2 cellular contexts compared by ENCODE assay signal in the genomic region with DNA sequence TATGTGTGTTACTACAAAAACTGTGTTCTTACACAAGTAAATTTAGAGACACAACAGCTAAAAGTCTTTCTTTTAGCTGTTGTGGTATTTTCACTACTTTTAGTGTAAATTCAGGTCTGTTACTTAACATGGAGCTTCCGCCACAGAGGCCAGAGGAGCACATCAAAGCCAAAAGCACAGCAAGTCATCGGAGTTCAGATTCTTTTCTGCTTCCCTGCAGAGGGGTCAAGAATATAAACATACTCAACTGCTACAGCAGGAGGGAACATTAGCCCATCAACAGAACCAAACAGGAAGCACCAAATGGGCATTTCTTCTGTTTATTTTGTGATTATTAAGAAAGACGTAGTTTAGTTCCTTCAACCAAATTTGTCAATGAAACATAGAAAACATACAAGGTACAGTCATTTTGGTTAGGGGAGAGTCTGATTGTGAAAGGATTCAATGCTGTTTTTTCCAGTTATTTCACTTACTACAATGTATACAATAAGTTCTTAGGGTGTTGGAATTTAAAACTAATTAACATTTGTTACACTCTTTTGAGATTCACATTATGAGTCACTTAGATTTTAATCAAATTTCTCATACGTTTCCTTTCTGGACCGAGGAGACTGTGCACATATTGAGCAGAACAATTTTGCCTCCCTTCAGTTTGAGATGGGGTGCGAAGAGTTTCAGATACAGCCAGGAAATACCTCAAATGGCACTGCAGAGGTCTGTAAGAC.
TF ChIP-seq lines count a peak whose summit lies in the region.

No MANE protein-coding gene starts in this region.

TF ChIP-seq in liver, 16 proteins besides CTCF, POLR2A, EP300 and RAD21:
- TF ChIP-seq, protein P1, sequence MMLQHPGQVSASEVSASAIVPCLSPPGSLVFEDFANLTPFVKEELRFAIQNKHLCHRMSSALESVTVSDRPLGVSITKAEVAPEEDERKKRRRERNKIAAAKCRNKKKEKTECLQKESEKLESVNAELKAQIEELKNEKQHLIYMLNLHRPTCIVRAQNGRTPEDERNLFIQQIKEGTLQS (IDR thresholded peaks at IDR 0.05): no peak
- TF ChIP-seq, protein P2, sequence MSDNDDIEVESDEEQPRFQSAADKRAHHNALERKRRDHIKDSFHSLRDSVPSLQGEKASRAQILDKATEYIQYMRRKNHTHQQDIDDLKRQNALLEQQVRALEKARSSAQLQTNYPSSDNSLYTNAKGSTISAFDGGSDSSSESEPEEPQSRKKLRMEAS (IDR thresholded peaks at IDR 0.05): no peak
- TF ChIP-seq FOXA2 (IDR thresholded peaks at IDR 0.05) (no peak), JUND (IDR thresholded peaks at IDR 0.05) (no peak), RXRA (IDR thresholded peaks at IDR 0.05) (peak in 1 of 2 donors; percentile 46), SP1 (IDR thresholded peaks at IDR 0.05) (no peak), TAF1 (conservative IDR thresholded peaks at IDR 0.05) (no peak), NR2F2 (IDR thresholded peaks at IDR 0.05) (peak; percentile 59), HNF4G (IDR thresholded peaks at IDR 0.05) (no peak), EGR1 (IDR thresholded peaks at IDR 0.05; ENCODE audit: low read depth in 2 of 2) (no peak)

TF ChIP-seq in HepG2, 621 proteins besides CTCF, POLR2A, EP300 and RAD21:
- no peak for TF ChIP-seq FOXP1 (IDR thresholded peaks at IDR 0.05)
- TF ChIP-seq FOXP1 (CRISPR knock-in tag; IDR thresholded peaks at IDR 0.05): no peak
- TF ChIP-seq IRX3 (CRISPR knock-in tag; IDR thresholded peaks at IDR 0.05; ENCODE audit: borderline replicate concordance, low read depth): no peak
- TF ChIP-seq ZNF253 (CRISPR knock-in tag; IDR thresholded peaks at IDR 0.05; ENCODE audit: borderline replicate concordance): no peak
- TF ChIP-seq HMG20B (CRISPR knock-in tag; conservative IDR thresholded peaks at IDR 0.05): no peak
- TF ChIP-seq ELF3 (CRISPR knock-in tag; IDR thresholded peaks at IDR 0.05): no peak
- TF ChIP-seq HCFC1 (IDR thresholded peaks at IDR 0.05; ENCODE audit: low read depth, low read length): no peak
- TF ChIP-seq KDM2A (CRISPR knock-in tag; IDR thresholded peaks at IDR 0.05; ENCODE audit: borderline replicate concordance, low read depth): no peak
- no peak for TF ChIP-seq IKZF4 (CRISPR knock-in tag; IDR thresholded peaks at IDR 0.05; ENCODE audit: borderline replicate concordance, low read depth, not compliant biosample characterization)
- TF ChIP-seq, protein P3, sequence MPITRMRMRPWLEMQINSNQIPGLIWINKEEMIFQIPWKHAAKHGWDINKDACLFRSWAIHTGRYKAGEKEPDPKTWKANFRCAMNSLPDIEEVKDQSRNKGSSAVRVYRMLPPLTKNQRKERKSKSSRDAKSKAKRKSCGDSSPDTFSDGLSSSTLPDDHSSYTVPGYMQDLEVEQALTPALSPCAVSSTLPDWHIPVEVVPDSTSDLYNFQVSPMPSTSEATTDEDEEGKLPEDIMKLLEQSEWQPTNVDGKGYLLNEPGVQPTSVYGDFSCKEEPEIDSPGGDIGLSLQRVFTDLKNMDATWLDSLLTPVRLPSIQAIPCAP (CRISPR knock-in tag; IDR thresholded peaks at IDR 0.05; ENCODE audit: low read depth): no peak
- TF ChIP-seq CEBPG (CRISPR knock-in tag; IDR thresholded peaks at IDR 0.05): no peak
- no peak for TF ChIP-seq TCF12 (IDR thresholded peaks at IDR 0.05)
- no peak for TF ChIP-seq TCF12 (CRISPR knock-in tag; IDR thresholded peaks at IDR 0.05)
- no peak for TF ChIP-seq NFRKB (IDR thresholded peaks at IDR 0.05)
- TF ChIP-seq ZNF75D (CRISPR knock-in tag; IDR thresholded peaks at IDR 0.05; ENCODE audit: borderline replicate concordance): no peak
- TF ChIP-seq, protein P4, sequence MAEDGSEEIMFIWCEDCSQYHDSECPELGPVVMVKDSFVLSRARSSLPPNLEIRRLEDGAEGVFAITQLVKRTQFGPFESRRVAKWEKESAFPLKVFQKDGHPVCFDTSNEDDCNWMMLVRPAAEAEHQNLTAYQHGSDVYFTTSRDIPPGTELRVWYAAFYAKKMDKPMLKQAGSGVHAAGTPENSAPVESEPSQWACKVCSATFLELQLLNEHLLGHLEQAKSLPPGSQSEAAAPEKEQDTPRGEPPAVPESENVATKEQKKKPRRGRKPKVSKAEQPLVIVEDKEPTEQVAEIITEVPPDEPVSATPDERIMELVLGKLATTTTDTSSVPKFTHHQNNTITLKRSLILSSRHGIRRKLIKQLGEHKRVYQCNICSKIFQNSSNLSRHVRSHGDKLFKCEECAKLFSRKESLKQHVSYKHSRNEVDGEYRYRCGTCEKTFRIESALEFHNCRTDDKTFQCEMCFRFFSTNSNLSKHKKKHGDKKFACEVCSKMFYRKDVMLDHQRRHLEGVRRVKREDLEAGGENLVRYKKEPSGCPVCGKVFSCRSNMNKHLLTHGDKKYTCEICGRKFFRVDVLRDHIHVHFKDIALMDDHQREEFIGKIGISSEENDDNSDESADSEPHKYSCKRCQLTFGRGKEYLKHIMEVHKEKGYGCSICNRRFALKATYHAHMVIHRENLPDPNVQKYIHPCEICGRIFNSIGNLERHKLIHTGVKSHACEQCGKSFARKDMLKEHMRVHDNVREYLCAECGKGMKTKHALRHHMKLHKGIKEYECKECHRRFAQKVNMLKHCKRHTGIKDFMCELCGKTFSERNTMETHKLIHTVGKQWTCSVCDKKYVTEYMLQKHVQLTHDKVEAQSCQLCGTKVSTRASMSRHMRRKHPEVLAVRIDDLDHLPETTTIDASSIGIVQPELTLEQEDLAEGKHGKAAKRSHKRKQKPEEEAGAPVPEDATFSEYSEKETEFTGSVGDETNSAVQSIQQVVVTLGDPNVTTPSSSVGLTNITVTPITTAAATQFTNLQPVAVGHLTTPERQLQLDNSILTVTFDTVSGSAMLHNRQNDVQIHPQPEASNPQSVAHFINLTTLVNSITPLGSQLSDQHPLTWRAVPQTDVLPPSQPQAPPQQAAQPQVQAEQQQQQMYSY (CRISPR knock-in tag; IDR thresholded peaks at IDR 0.05): no peak
- TF ChIP-seq ZKSCAN1 (IDR thresholded peaks at IDR 0.05; ENCODE audit: low read length): no peak
- no peak for TF ChIP-seq CBFB (CRISPR knock-in tag; IDR thresholded peaks at IDR 0.05)
- TF ChIP-seq PRPF4 (IDR thresholded peaks at IDR 0.05; ENCODE audit: low read depth, low read length, poor library complexity, severe bottlenecking): no peak
